In the genomic region with DNA sequence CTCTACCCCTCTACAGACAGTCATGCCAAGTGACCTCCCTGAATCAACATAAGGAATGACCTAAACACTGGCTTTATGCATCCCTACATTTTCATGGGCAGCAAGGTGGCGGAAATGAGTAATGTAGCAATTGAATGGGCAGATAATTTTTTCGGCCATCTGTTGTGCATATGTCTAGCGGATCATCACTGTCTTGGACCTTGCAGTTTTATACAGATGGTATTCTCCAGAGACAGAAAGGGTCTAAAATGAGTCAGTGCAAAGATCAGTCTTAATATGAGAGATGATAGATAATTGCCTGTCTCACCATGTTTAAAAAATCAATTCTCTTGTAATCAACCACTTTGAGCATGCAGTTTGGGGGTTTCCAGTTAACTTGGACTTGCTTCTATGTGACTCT, we compare ENCODE assay signal across 16 cellular contexts.
DNase-seq lines count a peak whose midpoint lies in the region; ATAC-seq, FAIRE-seq and TF ChIP-seq lines count a peak whose summit lies in the region.
"Had no signal": no experiment of that assay in that cellular context is flagged by ENCODE, and none has a peak within 500 bp of the region (broad histone marks: within the 10 kb centered on the region; RNA-seq: fewer than 3 reads in every experiment).

No MANE protein-coding gene starts in this region.

- H3K9me3 Mint-ChIP-seq in HFFc6 (no peaks in the 10 kb centered on the region), astrocyte (ENCODE audit: unreplicated experiment) (no peaks in the 10 kb centered on the region), mesothelial cell of epicardium (peaks cover 16% of the 10 kb centered on the region)

- H3K27me3 Mint-ChIP-seq in HFFc6 (ENCODE audit: insufficient read depth) = peaks cover 2% of the 10 kb centered on the region; the same call in 1 of the 2 replicates
- H3K27me3 Mint-ChIP-seq in astrocyte (ENCODE audit: low read depth, unreplicated experiment) = no peaks in the 10 kb centered on the region
- H3K27me3 Mint-ChIP-seq in mesothelial cell of epicardium (ENCODE audit: low read depth) = no peaks in the 10 kb centered on the region

- H3K4me1 ChIP-seq in astrocyte (ENCODE audit: insufficient read depth, low read length) = no peaks in the 10 kb centered on the region
- H3K4me1 ChIP-seq: BLaER1 treated with 17β-estradiol and CSF1 and Interleukin-3, amounts not matched to agents 10 nM and 100 nM; SJSA1 had no signal

- peak overlapping the region; percentile 74 for H3K27ac Mint-ChIP-seq in HFFc6
- no peak overlapping the region for H3K27ac Mint-ChIP-seq in astrocyte (ENCODE audit: unreplicated experiment)
- peak overlapping the region; percentile 35 for H3K27ac Mint-ChIP-seq in mesothelial cell of epicardium

- no peaks in the 10 kb centered on the region for H3K79me2 ChIP-seq in astrocyte (ENCODE audit: insufficient read depth, low read length)

- peak overlapping the region; percentile 53 for H3K4me3 Mint-ChIP-seq in HFFc6
- no peak overlapping the region for H3K4me3 Mint-ChIP-seq in astrocyte (ENCODE audit: unreplicated experiment)
- H3K4me3 Mint-ChIP-seq in mesothelial cell of epicardium = no peak overlapping the region

- DNase-seq in D721Med (ENCODE audit: insufficient read length, low spot score) (no peak), HFFc6 (peak; percentile 55), astrocyte (ENCODE audit: low read depth) (peak; percentile 29), mesothelial cell of epicardium (ENCODE audit: low spot score in 2 of 2, unreplicated experiment in 2 of 2) (no peak), GM13976 (ENCODE audit: low spot score) (no peak), NCI-H1930 (lab: John Stamatoyannopoulos, UW) (no peak)
- DNase-seq: ACHN, DMS153, MG63, NCI-H2029, NCI-H510A treated with DMSO at 0.1 percent for 48 hours had no signal

- H4K20me1 ChIP-seq in astrocyte (ENCODE audit: insufficient read depth, low read length) = no peaks in the 10 kb centered on the region
- H4K20me1 ChIP-seq: BLaER1 treated with 17β-estradiol and CSF1 and Interleukin-3, amounts not matched to agents 10 nM and 100 nM had no signal

- H3K9ac ChIP-seq in astrocyte (ENCODE audit: low read length) = no peak overlapping the region
- H3K9ac ChIP-seq: BLaER1 treated with 17β-estradiol and CSF1 and Interleukin-3, amounts not matched to agents 10 nM and 100 nM had no signal

- H3K4me3 ChIP-seq in astrocyte (ENCODE audit: insufficient read depth, low read depth, low read length) = no peak overlapping the region
- H3K4me3 ChIP-seq: BLaER1 treated with 17β-estradiol and CSF1 and Interleukin-3, amounts not matched to agents 10 nM and 100 nM; MG63; SJSA1 had no signal

- H3K4me2 ChIP-seq in astrocyte (ENCODE audit: low read length) = no peak overlapping the region
- H3K4me2 ChIP-seq: BLaER1 treated with 17β-estradiol and CSF1 and Interleukin-3, amounts not matched to agents 10 nM and 100 nM had no signal

- H3K36me3 Mint-ChIP-seq in HFFc6 (ENCODE audit: low read depth) (no peaks in the 10 kb centered on the region), astrocyte (ENCODE audit: low read depth, unreplicated experiment) (no peaks in the 10 kb centered on the region), mesothelial cell of epicardium (peaks cover 2% of the 10 kb centered on the region)

- in situ Hi-C loops in GM13976 (cut with MboI; ENCODE audit: low sequenced_read_pairs, unreplicated experiment) = no loop called here

- H3K27ac ChIP-seq in astrocyte (ENCODE audit: low read depth, low read length) = no peak overlapping the region
- H3K27ac ChIP-seq: BLaER1 treated with 17β-estradiol and CSF1 and Interleukin-3, amounts not matched to agents 10 nM and 100 nM; SJSA1 had no signal

- TF ChIP-seq CTCF in D721Med (IDR thresholded peaks at IDR 0.05; ENCODE audit: insufficient read depth, missing control alignments) = no peak
- TF ChIP-seq CTCF in HFFc6 (IDR thresholded peaks at IDR 0.05) = peak; percentile 26; the same call in 1 of the 2 replicates
- TF ChIP-seq CTCF in astrocyte (IDR thresholded peaks at IDR 0.05; ENCODE audit: insufficient read depth, low read depth, low read length) = no peak
- TF ChIP-seq CTCF in mesothelial cell of epicardium (IDR thresholded peaks at IDR 0.05; ENCODE audit: unreplicated experiment) = no peak
- TF ChIP-seq CTCF in GM13976 (IDR thresholded peaks at IDR 0.05; ENCODE audit: borderline replicate concordance, control extremely low read depth, extremely low read depth, insufficient read depth, missing control alignments) = no peak

- H3K4me1 Mint-ChIP-seq in HFFc6 (ENCODE audit: low read depth) (peaks cover 67% of the 10 kb centered on the region), astrocyte (ENCODE audit: low read depth, unreplicated experiment) (peaks cover 28% of the 10 kb centered on the region), mesothelial cell of epicardium (peaks cover 33% of the 10 kb centered on the region)

- H3K36me3 ChIP-seq in astrocyte (ENCODE audit: insufficient read depth, low read length) = no peaks in the 10 kb centered on the region
- H3K36me3 ChIP-seq: BLaER1 treated with 17β-estradiol and CSF1 and Interleukin-3, amounts not matched to agents 10 nM and 100 nM; MG63; SJSA1 had no signal

- no peaks in the 10 kb centered on the region for H3K27me3 ChIP-seq in astrocyte (ENCODE audit: insufficient read depth, low read length)
- H3K27me3 ChIP-seq: BLaER1 treated with 17β-estradiol and CSF1 and Interleukin-3, amounts not matched to agents 10 nM and 100 nM; MG63; SJSA1 had no signal

- FAIRE-seq in D721Med (lab: Jason Lieb, UNC) (peak; percentile 53), astrocyte (lab: Jason Lieb, UNC) (no peak)
- FAIRE-seq: GM12892, H1 had no signal

- no peak overlapping the region for H2AFZ ChIP-seq in astrocyte (ENCODE audit: low read depth, low read length)

- H3K9me3 ChIP-seq in astrocyte (ENCODE audit: insufficient read depth, low read depth, low read length) = no peaks in the 10 kb centered on the region
- H3K9me3 ChIP-seq: BLaER1 treated with 17β-estradiol and CSF1 and Interleukin-3, amounts not matched to agents 10 nM and 100 nM; MG63; SJSA1 had no signal

- ATAC-seq in GM21447 (IDR thresholded peaks at IDR 0.05; ENCODE audit: unreplicated experiment) = no peak

Comparison
In these comparisons a context has a peak if more than half of its experiments do, and no peak if none do; other contexts are left out.
1. DNase-seq: peak in HFFc6 (single experiment) and astrocyte (single experiment); none in D721Med (single experiment), mesothelial cell of epicardium (0 of 2), GM13976 (single experiment) and NCI-H1930 (0 of 2).